In the genomic region with DNA sequence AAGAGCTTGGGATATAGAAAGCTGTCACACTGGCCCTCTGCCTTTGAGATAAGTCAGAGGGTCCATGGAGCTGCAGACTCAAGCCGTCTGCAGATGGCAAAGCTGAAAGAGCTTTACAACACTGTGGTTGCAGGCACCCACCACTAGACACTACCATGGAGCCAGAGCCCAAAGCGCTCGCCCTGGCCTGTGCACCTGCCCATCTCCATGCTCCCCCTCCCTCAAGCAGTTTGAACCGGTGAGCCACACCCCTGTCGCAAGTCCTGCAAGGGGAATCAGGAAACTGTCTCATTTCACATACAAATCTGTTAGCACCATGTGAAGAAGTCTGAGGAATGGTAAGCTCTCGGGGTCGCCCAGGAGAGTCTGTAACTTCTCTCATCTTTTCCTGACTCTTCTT, we compare ENCODE assay signal across 1 cellular context. TPM values are rescaled to one million over a fixed set of nuclear protein-coding genes. Genes with fewer than 3 reads are reported as not detected.
"Had no signal": no experiment of that assay in that cellular context is flagged by ENCODE, and none has a peak within 500 bp of the region (broad histone marks: within the 10 kb centered on the region; RNA-seq: fewer than 3 reads in every experiment).

No MANE protein-coding gene starts in this region.

RNA-seq across cellular contexts. Expression of gene AKR1C2, which starts 6.4 kb away (rescaled TPM):
- total RNA-seq: SK-MEL-5 had no signal
